1 cellular context compared by ENCODE assay signal in genomic region chr3:32413845-32414526, GRCh38.
TF ChIP-seq lines count a peak whose summit lies in the region.

No MANE protein-coding gene starts in this region.

TF ChIP-seq in SK-N-SH, 30 proteins besides CTCF, POLR2A, EP300 and RAD21 (continued from another document):
- TF ChIP-seq ZBTB33 (IDR thresholded peaks at IDR 0.05; ENCODE audit: borderline replicate concordance, low read depth), result no peak
- no peak for TF ChIP-seq REST (IDR thresholded peaks at IDR 0.05; ENCODE audit: low read depth, low read length)
- TF ChIP-seq NFIC (IDR thresholded peaks at IDR 0.05; ENCODE audit: borderline replicate concordance), result no peak
- no peak for TF ChIP-seq RFX5 (IDR thresholded peaks at IDR 0.05; ENCODE audit: low read length)
- no peak for TF ChIP-seq TAF1 (IDR thresholded peaks at IDR 0.05; ENCODE audit: borderline replicate concordance, low read depth, low read length)
- TF ChIP-seq EZH2phosphoT487 (IDR thresholded peaks at IDR 0.05; ENCODE audit: borderline replicate concordance, low read depth), result no peak
- no peak for TF ChIP-seq CHD2 (IDR thresholded peaks at IDR 0.05; ENCODE audit: low read length, partially characterized antibody)
- TF ChIP-seq USF1 (IDR thresholded peaks at IDR 0.05; ENCODE audit: borderline replicate concordance, low read depth), result no peak
- no peak for TF ChIP-seq TCF12 (IDR thresholded peaks at IDR 0.05)
- TF ChIP-seq TEAD4 (IDR thresholded peaks at IDR 0.05; ENCODE audit: borderline replicate concordance, insufficient read depth), result no peak
- TF ChIP-seq POLR2AphosphoS5 (IDR thresholded peaks at IDR 0.05; ENCODE audit: low read depth, low read length), result no peak
- TF ChIP-seq JUND (IDR thresholded peaks at IDR 0.05), result no peak
- no peak for TF ChIP-seq MAX (IDR thresholded peaks at IDR 0.05; ENCODE audit: low read depth)
